ENCODE assay signal across 8 cellular contexts in the genomic region with DNA sequence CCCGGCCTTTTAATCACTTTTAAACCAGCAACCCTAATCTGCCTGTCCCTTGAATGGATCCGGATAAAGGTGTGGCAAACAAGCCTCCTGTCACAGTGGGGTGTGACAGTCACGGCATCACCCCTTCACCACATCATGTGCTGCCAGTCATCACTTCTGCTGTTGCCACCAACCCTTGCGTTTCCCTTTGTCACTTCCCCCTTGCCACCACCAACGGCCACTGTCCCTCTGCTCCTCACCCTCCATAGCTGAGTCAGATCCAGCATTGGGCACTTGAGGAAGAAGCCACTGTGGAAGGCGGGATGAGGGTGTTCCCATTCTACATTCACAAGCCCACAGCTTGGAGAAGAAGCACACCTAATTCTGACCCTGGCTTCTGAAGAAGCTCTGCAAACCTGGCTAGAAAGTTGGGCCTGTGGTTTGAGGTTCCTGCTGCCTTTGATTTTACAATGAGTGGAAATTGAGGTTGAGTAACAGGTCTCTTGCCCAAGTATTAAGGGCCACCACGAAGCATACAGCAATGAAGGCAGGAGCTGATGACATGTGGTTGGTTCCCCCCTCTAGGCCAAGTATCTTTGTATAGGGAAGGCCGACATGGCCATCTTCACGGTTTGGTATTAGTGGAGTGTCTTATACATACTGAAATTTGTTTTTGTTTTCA. TPM values are rescaled to one million over a fixed set of nuclear protein-coding genes. Genes with fewer than 3 reads are reported as not detected.
DNase-seq lines count a peak whose midpoint lies in the region; FAIRE-seq and TF ChIP-seq lines count a peak whose summit lies in the region.
"Had no signal": no experiment of that assay in that cellular context is flagged by ENCODE, and none has a peak within 500 bp of the region (broad histone marks: within the 10 kb centered on the region; RNA-seq: fewer than 3 reads in every experiment).

No MANE protein-coding gene starts in this region.

- no peaks in the 10 kb centered on the region for H3K9me3 ChIP-seq in kidney (ENCODE audit: control insufficient read depth in 1 of 2, low read length in 2 of 2)
- H3K9me3 ChIP-seq: thoracic aorta had no signal

- no peak overlapping the region for H3K27ac ChIP-seq in kidney (ENCODE audit: low read depth in 2 of 2, low read length in 2 of 2)
- H3K27ac ChIP-seq: thoracic aorta had no signal

- no peak overlapping the region for H3K9ac ChIP-seq in kidney (ENCODE audit: low read length in 2 of 2)

- H3K4me1 ChIP-seq in kidney (ENCODE audit: control insufficient read depth in 1 of 2, insufficient read depth in 1 of 2, low read depth in 1 of 2, low read length in 2 of 2) = peaks cover 2 to 13% of the 10 kb centered on the region in 2 donors

- TF ChIP-seq CTCF in kidney (IDR thresholded peaks at IDR 0.05; ENCODE audit: borderline replicate concordance, extremely low read depth, insufficient read depth) = no peak

- peak overlapping the region; percentile 1; the same call in 1 of the 2 replicates for H3K4me3 ChIP-seq in Jurkat, Clone E6-1 (ENCODE audit: low read length)
- H3K4me3 ChIP-seq in kidney (ENCODE audit: low read length in 2 of 2) = no peak overlapping the region
- H3K4me3 ChIP-seq: thoracic aorta had no signal

- DNase-seq in Jurkat, Clone E6-1 (ENCODE audit: low read depth, low spot score) = peak; percentile 92
- peak; percentile 79 for DNase-seq in activated CD8-positive, alpha-beta memory T cell treated with anti-CD3 and anti-CD28 coated beads for 24 hours
- peak; percentile 76 for DNase-seq in kidney
- DNase-seq in stimulated activated naive CD4-positive, alpha-beta T cell (lab: John Stamatoyannopoulos, UW) = peak in 5 of 6 experiments; percentile 6 to 43 (median 16)
- DNase-seq in urothelium cell line (ENCODE audit: low spot score) = no peak
- DNase-seq in DMS 273 treated with DMSO at 0.1 percent for 48 hours (lab: John Stamatoyannopoulos, UW) = no peak
- no peak for DNase-seq in NCI-H1436 treated with DMSO at 0.1 percent for 48 hours (lab: John Stamatoyannopoulos, UW)

- intact Hi-C loops in kidney (cut with DNase I) = no loop called here

- FAIRE-seq in kidney (lab: Jason Lieb, UNC) = no peak
- no peak for FAIRE-seq in urothelium cell line (lab: Jason Lieb, UNC)

- H3K36me3 ChIP-seq in kidney (ENCODE audit: control insufficient read depth in 1 of 2, insufficient read depth in 2 of 2, low read length in 2 of 2) = no peaks in the 10 kb centered on the region
- H3K36me3 ChIP-seq: thoracic aorta had no signal

RNA-seq across cellular contexts. Expression of a gene that starts 22.9 kb away (rescaled TPM):
- polyA plus RNA-seq in Jurkat, Clone E6-1 (2012; ENCODE audit: insufficient read depth, insufficient read length) = 150 TPM
- total RNA-seq in kidney = 77.4 TPM
- polyA plus RNA-seq in kidney (ENCODE audit: insufficient read depth, low read depth, low replicate concordance) = 39.5 TPM

Comparison
In these comparisons a context has a peak if more than half of its experiments do, and no peak if none do; other contexts are left out.
1. DNase-seq: peak in Jurkat, Clone E6-1 (single experiment), activated CD8-positive, alpha-beta memory T cell treated with anti-CD3 and anti-CD28 coated beads for 24 hours (single experiment), kidney (single experiment) and stimulated activated naive CD4-positive, alpha-beta T cell (5 of 6); none in urothelium cell line (single experiment), DMS 273 treated with DMSO at 0.1 percent for 48 hours (single experiment) and NCI-H1436 treated with DMSO at 0.1 percent for 48 hours (single experiment).